In the genomic region with DNA sequence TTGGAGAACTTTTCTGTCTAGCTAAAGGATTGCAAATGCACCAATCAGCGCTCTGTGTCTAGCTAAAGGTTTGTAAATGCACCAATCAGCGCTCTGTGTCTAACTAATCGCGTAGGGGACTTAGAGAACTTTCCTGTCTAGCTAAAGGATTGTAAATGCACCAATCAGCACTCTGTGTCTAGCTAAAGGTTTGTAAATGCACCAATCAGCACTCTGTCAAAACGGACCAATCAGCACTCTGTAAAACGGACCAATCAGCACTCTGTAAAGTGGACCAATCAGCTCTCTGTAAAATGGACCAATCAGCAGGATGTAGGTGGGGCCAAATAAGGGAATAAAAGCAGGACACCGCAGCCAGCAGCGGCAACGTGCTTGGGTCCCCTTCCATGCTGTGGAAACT, we compare ENCODE assay signal across 11 cellular contexts. TPM values are rescaled to one million over a fixed set of nuclear protein-coding genes. Genes with fewer than 3 reads are reported as not detected.
DNase-seq lines count a peak whose midpoint lies in the region; ATAC-seq, FAIRE-seq and TF ChIP-seq lines count a peak whose summit lies in the region.
"Not testable (repeated sequence)": the region's sequence is repeated elsewhere in the genome, so short reads cannot be mapped to it uniquely, and the experiment has no call there.
"Had no signal": no experiment of that assay in that cellular context is flagged by ENCODE, and none has a peak within 500 bp of the region (broad histone marks: within the 10 kb centered on the region; RNA-seq: fewer than 3 reads in every experiment).

No MANE protein-coding gene starts in this region.

- not testable (repeated sequence) for H2AFZ ChIP-seq in HCT116 (ENCODE audit: low read depth, low read length, poor library complexity, severe bottlenecking); PC-9; HepG2 (ENCODE audit: low read length)

- intact Hi-C loops in HCT116 (cut with micrococcal nuclease); PC-9 (cut with micrococcal nuclease; ENCODE audit: unreplicated experiment); body of pancreas (cut with DNase I); HepG2 (cut with micrococcal nuclease; ENCODE audit: unreplicated experiment); stomach (cut with DNase I; ENCODE audit: low total_unique reads); vagina (cut with DNase I): not testable (repeated sequence)

- H3K9me3 Mint-ChIP-seq in endothelial cell (ENCODE audit: unreplicated experiment), result not testable (repeated sequence)

- RAD21 ChIA-PET in HCT116 (lab: Charles Lee; ENCODE audit: low non-redundant PET in 1 of 2, low total read pairs in 2 of 2, uncharacterized antibody in 2 of 2, unreplicated experiment in 2 of 2), result not testable (repeated sequence)

- not testable (repeated sequence) for ATAC-seq in HCT116, body of pancreas, HepG2

- peak overlapping the region; percentile 24 for H3K27ac Mint-ChIP-seq in endothelial cell (ENCODE audit: unreplicated experiment)

- H3K4me3 Mint-ChIP-seq in endothelial cell (ENCODE audit: unreplicated experiment), result not testable (repeated sequence)

- H3K36me3 Mint-ChIP-seq in endothelial cell (ENCODE audit: low read depth, unreplicated experiment), result peaks cover 14% of the 10 kb centered on the region

- H3K27me3 Mint-ChIP-seq in endothelial cell (ENCODE audit: unreplicated experiment), result not testable (repeated sequence)

- in situ Hi-C loops in HepG2 (cut with HindIII; ENCODE audit: extremely low pct_ligation_motif_present, low pct_unique_long_range_greater_than_20kb), result not testable (repeated sequence)

- not testable (repeated sequence) for H3K27ac ChIP-seq in HCT116 (ENCODE audit: low read depth, low read length); HepG2 (ENCODE audit: extremely low read length, insufficient read depth, low read length)
- H3K27ac ChIP-seq in PC-9, result peak overlapping the region; percentile 59
- peak overlapping the region; percentile 57 to 100 (median 70) for H3K27ac ChIP-seq in body of pancreas
- peak overlapping the region; percentile 62 for H3K27ac ChIP-seq in neutrophil
- peak overlapping the region; percentile 57 to 100 (median 63) for H3K27ac ChIP-seq in stomach
- H3K27ac ChIP-seq in vagina, result peak overlapping the region; percentile 68

- TF ChIP-seq EP300 in HepG2 (IDR thresholded peaks at IDR 0.05; ENCODE audit: low read depth in 2 of 2, low read length in 2 of 2); HepG2 (CRISPR knock-in tag; IDR thresholded peaks at IDR 0.05; ENCODE audit: borderline replicate concordance); stomach (IDR thresholded peaks at IDR 0.05): not testable (repeated sequence)

- CTCF ChIA-PET in HCT116 (lab: Charles Lee); PC-9 (lab: Charles Lee); HepG2 (lab: Yijun Ruan, JAX; ENCODE audit: low intra/inter-chr PET ratio, low total read pairs): not testable (repeated sequence)

- not testable (repeated sequence) for H3K4me3 ChIP-seq in HCT116 (replicated peaks in 1 of 2; ENCODE audit: low read depth in 1 of 2, low read length in 2 of 2); body of pancreas; HepG2 (replicated peaks in 1 of 3; ENCODE audit: insufficient read depth in 1 of 3, low read depth in 2 of 3, low read length in 3 of 3); neutrophil (ENCODE audit: low read depth in 1 of 2, low read length in 1 of 2); stomach; vagina
- peak overlapping the region; percentile 28; the same call in 1 of the 2 replicates for H3K4me3 ChIP-seq in PC-9

- H3K4me1 ChIP-seq in HCT116 (ENCODE audit: control insufficient read depth in 1 of 2, insufficient read depth in 2 of 2, low read length in 2 of 2) (peaks cover 5 to 18% of the 10 kb centered on the region in 2 experiments; a peak in 3 of 4 replicates), PC-9 (replicated peaks; ENCODE audit: insufficient read depth) (peaks cover 50% of the 10 kb centered on the region), body of pancreas (peaks cover 66% of the 10 kb centered on the region), HepG2 (ENCODE audit: insufficient read depth, low read length) (peaks cover 71% of the 10 kb centered on the region), neutrophil (ENCODE audit: control insufficient read depth in 1 of 2, insufficient read depth in 1 of 2, low read depth in 1 of 2, low read length in 1 of 2) (peaks cover 34 to 42% of the 10 kb centered on the region in 2 experiments), stomach (peaks cover 24 to 54% (median 32%) of the 10 kb centered on the region in 4 donors), vagina (peaks cover 17% of the 10 kb centered on the region)

- H3K9me2 ChIP-seq in HCT116 (ENCODE audit: insufficient read depth); PC-9 (ENCODE audit: insufficient read depth): not testable (repeated sequence)

- not testable (repeated sequence) for TF ChIP-seq CTCF in HCT116 (IDR thresholded peaks at IDR 0.05 in 2 of 3, conservative IDR thresholded peaks at IDR 0.05 in 1 of 3; ENCODE audit: borderline replicate concordance in 1 of 3, insufficient read depth in 1 of 3, low read depth in 2 of 3, low read length in 2 of 3); PC-9 (conservative IDR thresholded peaks at IDR 0.05); body of pancreas (IDR thresholded peaks at IDR 0.05); endothelial cell (IDR thresholded peaks at IDR 0.05; ENCODE audit: unreplicated experiment); HepG2 (CRISPR knock-in tag; IDR thresholded peaks at IDR 0.05); neutrophil (IDR thresholded peaks at IDR 0.05); stomach (IDR thresholded peaks at IDR 0.05); vagina (IDR thresholded peaks at IDR 0.05)

- FAIRE-seq in HepG2 (lab: Jason Lieb, UNC), result not testable (repeated sequence)

- not testable (repeated sequence) for H3K79me2 ChIP-seq in HCT116 (ENCODE audit: insufficient read depth, low read length); HepG2 (ENCODE audit: insufficient read depth, low read length)
- peaks cover 31% of the 10 kb centered on the region for H3K79me2 ChIP-seq in PC-9 (ENCODE audit: low read depth)

- 80% methylated on average over 7 to 9 of the region's 9 CpGs for WGBS in body of pancreas, 2 donors
- WGBS in HepG2 (ENCODE audit: low lambda C conversion rate), result 93% methylated on average over 9 of the region's 9 CpGs
- WGBS in stomach, 5 donors, result 83 to 94% (median 91%) methylated on average over 9 of the region's 9 CpGs

- H3K4me2 ChIP-seq in HCT116 (ENCODE audit: low read length); HepG2 (ENCODE audit: low read depth, low read length): not testable (repeated sequence)
- peak overlapping the region; percentile 70 for H3K4me2 ChIP-seq in PC-9

- not testable (repeated sequence) for H3K9me3 ChIP-seq in HCT116 (ENCODE audit: control insufficient read depth in 1 of 2, insufficient read depth in 1 of 2, low read depth in 1 of 2, low read length in 2 of 2); PC-9 (ENCODE audit: insufficient read depth, low read depth); body of pancreas; HepG2 (ENCODE audit: low read length); neutrophil; stomach; vagina

- not testable (repeated sequence) for TF ChIP-seq POLR2A in HCT116 (IDR thresholded peaks at IDR 0.05; ENCODE audit: borderline replicate concordance, extremely low read depth, insufficient read depth, insufficient read length); HepG2 (IDR thresholded peaks at IDR 0.05; ENCODE audit: insufficient read depth in 1 of 2, low read depth in 2 of 2, low read length in 2 of 2); stomach (IDR thresholded peaks at IDR 0.05); vagina (IDR thresholded peaks at IDR 0.05)
- peak in 1 of 3 donors; percentile 12 for TF ChIP-seq POLR2A in body of pancreas (IDR thresholded peaks at IDR 0.05)

- peaks cover 53% of the 10 kb centered on the region for H3K4me1 Mint-ChIP-seq in endothelial cell (ENCODE audit: unreplicated experiment)

- DNase-seq in HCT116 (ENCODE audit: low read depth, low spot score); PC-9; body of pancreas; endothelial cell (ENCODE audit: low spot score); HepG2 (ENCODE audit: low spot score); stomach; vagina (ENCODE audit: extremely low spot score in 2 of 2): not testable (repeated sequence)

- not testable (repeated sequence) for H3K27me3 ChIP-seq in HCT116 (ENCODE audit: insufficient read depth, low read length); PC-9 (ENCODE audit: insufficient read depth, low read depth); body of pancreas; HepG2 (ENCODE audit: control insufficient read depth in 1 of 2, insufficient read depth in 2 of 2, low read length in 2 of 2); neutrophil; stomach; vagina

- not testable (repeated sequence) for TF ChIP-seq RAD21 in HCT116 (IDR thresholded peaks at IDR 0.05; ENCODE audit: low read depth); HepG2 (CRISPR knock-in tag; IDR thresholded peaks at IDR 0.05)

- H3K36me3 ChIP-seq in HCT116 (ENCODE audit: control insufficient read depth in 1 of 2, insufficient read depth in 2 of 2, low read length in 2 of 2); PC-9 (ENCODE audit: low read depth); body of pancreas (replicated peaks in 1 of 2; ENCODE audit: insufficient read depth in 1 of 2, low read depth in 2 of 2); HepG2 (replicated peaks in 1 of 2; ENCODE audit: control insufficient read depth in 1 of 2, insufficient read depth in 2 of 2, low read length in 2 of 2); neutrophil; stomach; vagina: not testable (repeated sequence)

- POLR2A ChIA-PET in HCT116 (lab: Charles Lee) (interaction anchor here (0.6 to 2.0 kb wide), 2 partner anchors 10 to 29 kb away, joined by 3 to 12 read pairs; no protein-coding TSS in a partner anchor), HepG2 (lab: Yijun Ruan, JAX) (interaction anchor here (0.7 to 2.0 kb wide), 11 partner anchors 9 to 127 kb away, joined by 3 to 10 read pairs (median 4); partner anchors contain the start of genes MARCHF2 and ZNF414)
- POLR2A ChIA-PET in PC-9 (lab: Charles Lee; ENCODE audit: unreplicated experiment), result not testable (repeated sequence)

- not testable (repeated sequence) for H4K20me1 ChIP-seq in HCT116 (ENCODE audit: insufficient read depth); PC-9 (ENCODE audit: insufficient read depth); HepG2 (ENCODE audit: insufficient read depth, low read length)

- H3K9ac ChIP-seq in HCT116 (ENCODE audit: low read length); HepG2 (ENCODE audit: insufficient read depth, low read depth, low read length): not testable (repeated sequence)

- peaks cover 28% of the 10 kb centered on the region for H3F3A ChIP-seq in PC-9 (ENCODE audit: insufficient read depth, low read depth)

- BruUV-seq in HCT116 (replicated peaks; lab: Mats Ljungman, UMichigan); PC-9 (replicated peaks; lab: Mats Ljungman, UMichigan); HepG2 (replicated peaks; lab: Mats Ljungman, UMichigan): not testable (repeated sequence)

RNA-seq across cellular contexts. Expression of gene RAB11B, which starts 3.7 kb away (rescaled TPM):
- total RNA-seq in HCT116 (2021; ENCODE audit: unreplicated experiment) (140 TPM), PC-9 (2021) (119 and 126 TPM in 2 replicates), body of pancreas (10 to 100 TPM; 47.7 to 50.4 TPM), endothelial cell (ENCODE audit: unreplicated experiment) (130 TPM), HepG2 (2016; rRNA removed; fragmentation: Illumina TruSeq; extraction: Trizol) (6.0 and 11.5 TPM in 2 replicates), stomach (100 to 1,000 TPM in 2 of 5 donors, 10 to 100 TPM in 3; 47.7 to 108 (median 79.9) TPM), vagina (88.1 TPM)
- polyA plus RNA-seq in HCT116 (2012), result 164 and 236 TPM in 2 replicates
- 3.2 and 5.3 TPM in 2 replicates for total RNA-seq in HepG2 (2016; cell fraction: cytosol; rRNA removed; fragmentation: Illumina TruSeq; extraction: Trizol; ENCODE audit: low read depth)
- total RNA-seq in HepG2 (2016; cell fraction: insoluble cytoplasmic fraction; rRNA removed; fragmentation: Illumina TruSeq; extraction: Trizol), result 5.3 and 9.6 TPM in 2 replicates
- 5.5 and 8.1 TPM in 2 replicates for total RNA-seq in HepG2 (2016; cell fraction: membrane; rRNA removed; fragmentation: Illumina TruSeq; extraction: Trizol)
- 10.6 and 12.6 TPM in 2 replicates for total RNA-seq in HepG2 (2016; cell fraction: nucleus; rRNA removed; fragmentation: Illumina TruSeq; extraction: Trizol)
- polyA plus RNA-seq in HepG2 (2011; rRNA removed) (28.4 and 39.6 TPM in 2 replicates), stomach (100 to 1,000 TPM in 1 of 3 donors, 10 to 100 TPM in 2; 57.5 to 116 (median 78.8) TPM)
- 25.6 and 37.5 TPM in 2 replicates for polyA plus RNA-seq in HepG2 (2011; cell fraction: cytosol; rRNA removed)
- 145 and 155 TPM in 2 replicates for polyA plus RNA-seq in HepG2 (2011; cell fraction: nucleus; rRNA removed)
- polyA plus RNA-seq in HepG2 (2012), result 60.0 and 70.4 TPM in 2 replicates
- polyA plus RNA-seq in HepG2 (2016; cell fraction: cytosol; fragmentation: Illumina TruSeq; extraction: Trizol; ENCODE audit: low read depth), result 12.4 and 13.3 TPM in 2 replicates
- 42.9 and 48.7 TPM in 2 replicates for polyA plus RNA-seq in HepG2 (2016; cell fraction: insoluble cytoplasmic fraction; fragmentation: Illumina TruSeq; extraction: Trizol; ENCODE audit: low read depth)
- polyA plus RNA-seq in HepG2 (2016; cell fraction: membrane; fragmentation: Illumina TruSeq; extraction: Trizol; ENCODE audit: low read depth), result 18.3 and 20.3 TPM in 2 replicates
- 54.5 and 58.9 TPM in 2 replicates for polyA plus RNA-seq in HepG2 (2016; cell fraction: nucleus; fragmentation: Illumina TruSeq; extraction: Trizol; ENCODE audit: insufficient read depth, low read depth)
- polyA minus RNA-seq in HepG2 (2011; rRNA and poly(A)+ RNA removed; ENCODE audit: low replicate concordance), result 12.0 and 69.0 TPM in 2 replicates
- 33.6 and 48.7 TPM in 2 replicates for polyA minus RNA-seq in HepG2 (2011; cell fraction: cytosol; rRNA and poly(A)+ RNA removed)
- 27.7 and 30.1 TPM in 2 replicates for polyA minus RNA-seq in HepG2 (2011; cell fraction: nucleus; rRNA and poly(A)+ RNA removed)

RNA-seq across cellular contexts. Expression of gene ANGPTL4, which starts 22.5 kb away (rescaled TPM):
- 54.8 TPM for total RNA-seq in HCT116 (2021; ENCODE audit: unreplicated experiment)
- 114 and 161 TPM in 2 replicates for polyA plus RNA-seq in HCT116 (2012)
- 0.30 TPM in 1 of 2 replicates, not detected in the other for total RNA-seq in PC-9 (2021)
- 100 to 1,000 TPM in 1 of 2 donors, 10 to 100 TPM in 1; 68.7 to 110 TPM for total RNA-seq in body of pancreas
- 14.3 TPM for total RNA-seq in endothelial cell (ENCODE audit: unreplicated experiment)
- total RNA-seq in HepG2 (2016; rRNA removed; fragmentation: Illumina TruSeq; extraction: Trizol), result 0.20 and 0.80 TPM in 2 replicates
- total RNA-seq in HepG2 (2016; cell fraction: cytosol; rRNA removed; fragmentation: Illumina TruSeq; extraction: Trizol; ENCODE audit: low read depth), result 0.10 and 0.35 TPM in 2 replicates
- total RNA-seq in HepG2 (2016; cell fraction: insoluble cytoplasmic fraction; rRNA removed; fragmentation: Illumina TruSeq; extraction: Trizol), result 0.27 and 0.80 TPM in 2 replicates
- total RNA-seq in HepG2 (2016; cell fraction: membrane; rRNA removed; fragmentation: Illumina TruSeq; extraction: Trizol), result 0.48 and 0.71 TPM in 2 replicates
- total RNA-seq in HepG2 (2016; cell fraction: nucleus; rRNA removed; fragmentation: Illumina TruSeq; extraction: Trizol), result 0.78 and 1.6 TPM in 2 replicates
- 21.7 and 39.9 TPM in 2 replicates for polyA plus RNA-seq in HepG2 (2011; rRNA removed)
- polyA plus RNA-seq in HepG2 (2011; cell fraction: cytosol; rRNA removed), result 24.1 and 25.1 TPM in 2 replicates
- polyA plus RNA-seq in HepG2 (2011; cell fraction: nucleus; rRNA removed), result 62.7 and 74.1 TPM in 2 replicates
- 15.1 and 16.8 TPM in 2 replicates for polyA plus RNA-seq in HepG2 (2012)
- 0.22 and 0.23 TPM in 2 replicates for polyA plus RNA-seq in HepG2 (2016; cell fraction: cytosol; fragmentation: Illumina TruSeq; extraction: Trizol; ENCODE audit: low read depth)
- polyA plus RNA-seq in HepG2 (2016; cell fraction: insoluble cytoplasmic fraction; fragmentation: Illumina TruSeq; extraction: Trizol; ENCODE audit: low read depth), result 0.29 and 0.58 TPM in 2 replicates
- 0.19 TPM in 2 replicates for polyA plus RNA-seq in HepG2 (2016; cell fraction: membrane; fragmentation: Illumina TruSeq; extraction: Trizol; ENCODE audit: low read depth)
- polyA plus RNA-seq in HepG2 (2016; cell fraction: nucleus; fragmentation: Illumina TruSeq; extraction: Trizol; ENCODE audit: insufficient read depth, low read depth), result 2.5 and 3.1 TPM in 2 replicates
- 0.14 and 19.3 TPM in 2 replicates for polyA minus RNA-seq in HepG2 (2011; rRNA and poly(A)+ RNA removed; ENCODE audit: low replicate concordance)
- 14.2 and 17.5 TPM in 2 replicates for polyA minus RNA-seq in HepG2 (2011; cell fraction: cytosol; rRNA and poly(A)+ RNA removed)
- 14.4 and 18.8 TPM in 2 replicates for polyA minus RNA-seq in HepG2 (2011; cell fraction: nucleus; rRNA and poly(A)+ RNA removed)
- total RNA-seq in stomach, result 100 to 1,000 TPM in 1 of 5 donors, 10 to 100 TPM in 2, 1 to 10 TPM in 2; 4.8 to 276 (median 19.8) TPM
- polyA plus RNA-seq in stomach, result 10 to 100 TPM in 2 of 3 donors, 1 to 10 TPM in 1; 4.1 to 62.9 (median 22.9) TPM
- total RNA-seq in vagina, result 92.8 TPM
- total RNA-seq: CD4-positive, alpha-beta memory T cell had no signal
- polyA plus RNA-seq: CD14-positive monocyte; CD4-positive, alpha-beta memory T cell; IgD-negative memory B cell had no signal

RNA-seq across cellular contexts. Expression of gene MARCHF2, which starts 26.7 kb away (rescaled TPM):
- 22.5 TPM for total RNA-seq in HCT116 (2021; ENCODE audit: unreplicated experiment)
- polyA plus RNA-seq in HCT116 (2012), result 22.9 and 27.8 TPM in 2 replicates
- 16.6 and 25.2 TPM in 2 replicates for total RNA-seq in PC-9 (2021)
- total RNA-seq in body of pancreas, result 10 to 100 TPM; 32.9 to 35.9 TPM
- total RNA-seq in endothelial cell (ENCODE audit: unreplicated experiment), result 58.2 TPM
- 10.6 and 12.7 TPM in 2 replicates for total RNA-seq in HepG2 (2016; rRNA removed; fragmentation: Illumina TruSeq; extraction: Trizol)
- total RNA-seq in HepG2 (2016; cell fraction: cytosol; rRNA removed; fragmentation: Illumina TruSeq; extraction: Trizol; ENCODE audit: low read depth), result 59.6 and 64.1 TPM in 2 replicates
- total RNA-seq in HepG2 (2016; cell fraction: insoluble cytoplasmic fraction; rRNA removed; fragmentation: Illumina TruSeq; extraction: Trizol), result 8.2 and 12.9 TPM in 2 replicates
- 65.2 and 66.6 TPM in 2 replicates for total RNA-seq in HepG2 (2016; cell fraction: membrane; rRNA removed; fragmentation: Illumina TruSeq; extraction: Trizol)
- total RNA-seq in HepG2 (2016; cell fraction: nucleus; rRNA removed; fragmentation: Illumina TruSeq; extraction: Trizol), result 3.6 and 5.3 TPM in 2 replicates
- 13.0 and 17.0 TPM in 2 replicates for polyA plus RNA-seq in HepG2 (2011; rRNA removed)
- polyA plus RNA-seq in HepG2 (2011; cell fraction: cytosol; rRNA removed), result 21.1 and 28.3 TPM in 2 replicates
- polyA plus RNA-seq in HepG2 (2011; cell fraction: nucleus; rRNA removed), result 15.0 and 19.7 TPM in 2 replicates
- 6.7 and 12.0 TPM in 2 replicates for polyA plus RNA-seq in HepG2 (2012)
- polyA plus RNA-seq in HepG2 (2016; cell fraction: cytosol; fragmentation: Illumina TruSeq; extraction: Trizol; ENCODE audit: low read depth), result 74.4 and 75.7 TPM in 2 replicates
- 8.3 and 8.9 TPM in 2 replicates for polyA plus RNA-seq in HepG2 (2016; cell fraction: insoluble cytoplasmic fraction; fragmentation: Illumina TruSeq; extraction: Trizol; ENCODE audit: low read depth)
- 56.5 and 63.1 TPM in 2 replicates for polyA plus RNA-seq in HepG2 (2016; cell fraction: membrane; fragmentation: Illumina TruSeq; extraction: Trizol; ENCODE audit: low read depth)
- 8.7 and 13.2 TPM in 2 replicates for polyA plus RNA-seq in HepG2 (2016; cell fraction: nucleus; fragmentation: Illumina TruSeq; extraction: Trizol; ENCODE audit: insufficient read depth, low read depth)
- 5.3 and 38.3 TPM in 2 replicates for polyA minus RNA-seq in HepG2 (2011; rRNA and poly(A)+ RNA removed; ENCODE audit: low replicate concordance)
- polyA minus RNA-seq in HepG2 (2011; cell fraction: cytosol; rRNA and poly(A)+ RNA removed), result 11.2 and 13.2 TPM in 2 replicates
- 2.3 and 8.2 TPM in 2 replicates for polyA minus RNA-seq in HepG2 (2011; cell fraction: nucleus; rRNA and poly(A)+ RNA removed)
- 10 to 100 TPM; 24.3 to 98.2 (median 33.4) TPM for total RNA-seq in stomach
- polyA plus RNA-seq in stomach, result 10 to 100 TPM; 23.5 to 43.4 (median 38.2) TPM
- 146 TPM for total RNA-seq in vagina

RNA-seq across cellular contexts. Expression of gene KANK3, which starts 43.4 kb away (rescaled TPM):
- 21.7 TPM for total RNA-seq in HCT116 (2021; ENCODE audit: unreplicated experiment)
- 13.1 and 14.4 TPM in 2 replicates for polyA plus RNA-seq in HCT116 (2012)
- 0.37 and 1.6 TPM in 2 replicates for total RNA-seq in PC-9 (2021)
- total RNA-seq in body of pancreas, result 10 to 100 TPM in 1 of 2 donors, 1 to 10 TPM in 1; 9.1 to 25.7 TPM
- 109 TPM for total RNA-seq in endothelial cell (ENCODE audit: unreplicated experiment)
- 0.15 and 0.18 TPM in 2 replicates for total RNA-seq in HepG2 (2016; rRNA removed; fragmentation: Illumina TruSeq; extraction: Trizol)
- not detected in 2 replicates for total RNA-seq in HepG2 (2016; cell fraction: cytosol; rRNA removed; fragmentation: Illumina TruSeq; extraction: Trizol; ENCODE audit: low read depth)
- 0.06 and 0.35 TPM in 2 replicates for total RNA-seq in HepG2 (2016; cell fraction: insoluble cytoplasmic fraction; rRNA removed; fragmentation: Illumina TruSeq; extraction: Trizol)
- total RNA-seq in HepG2 (2016; cell fraction: membrane; rRNA removed; fragmentation: Illumina TruSeq; extraction: Trizol), result 0.07 and 0.28 TPM in 2 replicates
- total RNA-seq in HepG2 (2016; cell fraction: nucleus; rRNA removed; fragmentation: Illumina TruSeq; extraction: Trizol), result 0.12 and 0.22 TPM in 2 replicates
- polyA plus RNA-seq in HepG2 (2011; rRNA removed), result 0.20 and 0.73 TPM in 2 replicates
- polyA plus RNA-seq in HepG2 (2011; cell fraction: cytosol; rRNA removed), result 0.32 and 0.46 TPM in 2 replicates
- 1.5 and 1.8 TPM in 2 replicates for polyA plus RNA-seq in HepG2 (2011; cell fraction: nucleus; rRNA removed)
- polyA plus RNA-seq in HepG2 (2012), result 0.27 and 0.32 TPM in 2 replicates
- polyA plus RNA-seq in HepG2 (2016; cell fraction: cytosol; fragmentation: Illumina TruSeq; extraction: Trizol; ENCODE audit: low read depth), result not detected in 2 replicates
- polyA plus RNA-seq in HepG2 (2016; cell fraction: insoluble cytoplasmic fraction; fragmentation: Illumina TruSeq; extraction: Trizol; ENCODE audit: low read depth), result 0.22 TPM in 1 of 2 replicates, not detected in the other
- polyA plus RNA-seq in HepG2 (2016; cell fraction: membrane; fragmentation: Illumina TruSeq; extraction: Trizol; ENCODE audit: low read depth), result 0.12 TPM in 1 of 2 replicates, not detected in the other
- polyA plus RNA-seq in HepG2 (2016; cell fraction: nucleus; fragmentation: Illumina TruSeq; extraction: Trizol; ENCODE audit: insufficient read depth, low read depth), result 0.45 and 0.62 TPM in 2 replicates
- 0.32 TPM in 1 of 2 replicates, not detected in the other for polyA minus RNA-seq in HepG2 (2011; rRNA and poly(A)+ RNA removed; ENCODE audit: low replicate concordance)
- polyA minus RNA-seq in HepG2 (2011; cell fraction: cytosol; rRNA and poly(A)+ RNA removed), result not detected in 2 replicates
- 0.77 and 1.5 TPM in 2 replicates for polyA minus RNA-seq in HepG2 (2011; cell fraction: nucleus; rRNA and poly(A)+ RNA removed)
- 10 to 100 TPM in 2 of 5 donors, 1 to 10 TPM in 2, not detected in 1; 4.4 to 72.4 (median 8.8) TPM for total RNA-seq in stomach
- polyA plus RNA-seq in stomach, result 10 to 100 TPM in 1 of 3 donors, 1 to 10 TPM in 2; 4.8 to 10.7 (median 7.1) TPM
- total RNA-seq in vagina, result 20.9 TPM
- polyA plus RNA-seq: CD14-positive monocyte, IgD-negative memory B cell had no signal

RNA-seq across cellular contexts. Expression of gene HNRNPM, which starts 58.3 kb away (rescaled TPM):
- 298 TPM for total RNA-seq in HCT116 (2021; ENCODE audit: unreplicated experiment)
- 187 and 244 TPM in 2 replicates for polyA plus RNA-seq in HCT116 (2012)
- 220 and 239 TPM in 2 replicates for total RNA-seq in PC-9 (2021)
- 100 to 1,000 TPM in 1 of 2 donors, 10 to 100 TPM in 1; 64.9 to 146 TPM for total RNA-seq in body of pancreas
- total RNA-seq in endothelial cell (ENCODE audit: unreplicated experiment), result 223 TPM
- total RNA-seq in HepG2 (2016; rRNA removed; fragmentation: Illumina TruSeq; extraction: Trizol), result 102 and 144 TPM in 2 replicates
- total RNA-seq in HepG2 (2016; cell fraction: cytosol; rRNA removed; fragmentation: Illumina TruSeq; extraction: Trizol; ENCODE audit: low read depth), result 28.1 and 31.3 TPM in 2 replicates
- total RNA-seq in HepG2 (2016; cell fraction: insoluble cytoplasmic fraction; rRNA removed; fragmentation: Illumina TruSeq; extraction: Trizol), result 105 and 130 TPM in 2 replicates
- 29.6 and 34.4 TPM in 2 replicates for total RNA-seq in HepG2 (2016; cell fraction: membrane; rRNA removed; fragmentation: Illumina TruSeq; extraction: Trizol)
- 79.0 and 100 TPM in 2 replicates for total RNA-seq in HepG2 (2016; cell fraction: nucleus; rRNA removed; fragmentation: Illumina TruSeq; extraction: Trizol)
- polyA plus RNA-seq in HepG2 (2011; rRNA removed), result 53.7 and 56.7 TPM in 2 replicates
- polyA plus RNA-seq in HepG2 (2011; cell fraction: cytosol; rRNA removed), result 57.0 and 126 TPM in 2 replicates
- 114 and 125 TPM in 2 replicates for polyA plus RNA-seq in HepG2 (2011; cell fraction: nucleus; rRNA removed)
- 107 and 138 TPM in 2 replicates for polyA plus RNA-seq in HepG2 (2012)
- 12.0 and 13.3 TPM in 2 replicates for polyA plus RNA-seq in HepG2 (2016; cell fraction: cytosol; fragmentation: Illumina TruSeq; extraction: Trizol; ENCODE audit: low read depth)
- polyA plus RNA-seq in HepG2 (2016; cell fraction: insoluble cytoplasmic fraction; fragmentation: Illumina TruSeq; extraction: Trizol; ENCODE audit: low read depth), result 244 and 309 TPM in 2 replicates
- polyA plus RNA-seq in HepG2 (2016; cell fraction: membrane; fragmentation: Illumina TruSeq; extraction: Trizol; ENCODE audit: low read depth), result 17.6 and 27.0 TPM in 2 replicates
- polyA plus RNA-seq in HepG2 (2016; cell fraction: nucleus; fragmentation: Illumina TruSeq; extraction: Trizol; ENCODE audit: insufficient read depth, low read depth), result 181 and 202 TPM in 2 replicates
- polyA minus RNA-seq in HepG2 (2011; rRNA and poly(A)+ RNA removed; ENCODE audit: low replicate concordance), result 64.5 and 120 TPM in 2 replicates
- polyA minus RNA-seq in HepG2 (2011; cell fraction: cytosol; rRNA and poly(A)+ RNA removed), result 53.3 and 60.8 TPM in 2 replicates
- polyA minus RNA-seq in HepG2 (2011; cell fraction: nucleus; rRNA and poly(A)+ RNA removed), result 85.2 and 90.0 TPM in 2 replicates
- total RNA-seq in stomach, result 100 to 1,000 TPM in 3 of 5 donors, 10 to 100 TPM in 2; 54.3 to 664 (median 107) TPM
- polyA plus RNA-seq in stomach, result 100 to 1,000 TPM in 1 of 3 donors, 10 to 100 TPM in 2; 87.3 to 110 (median 90.0) TPM
- total RNA-seq in vagina, result 140 TPM
